9 cellular contexts compared by ENCODE assay signal in the genomic region with DNA sequence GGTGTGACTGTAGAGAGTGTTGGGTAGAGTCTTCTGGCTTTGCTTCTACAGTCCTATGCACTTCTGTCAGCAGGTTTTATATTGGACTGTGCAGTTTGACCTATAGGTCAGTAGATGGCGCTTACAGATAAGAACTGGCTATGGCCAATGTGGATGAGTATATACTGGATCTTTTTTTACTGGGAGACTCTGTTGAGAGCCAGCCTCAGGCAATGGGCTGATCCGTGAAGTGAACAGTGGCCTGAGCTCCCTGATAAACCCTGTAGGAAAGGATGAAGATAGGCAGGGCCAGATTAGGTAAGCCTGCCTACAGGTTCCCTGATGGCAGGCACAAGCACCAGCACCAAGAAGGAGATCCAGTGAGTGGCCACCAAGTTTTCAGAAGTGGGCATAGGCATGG.
DNase-seq lines count a peak whose midpoint lies in the region; ATAC-seq and TF ChIP-seq lines count a peak whose summit lies in the region.
"Had no signal": no experiment of that assay in that cellular context is flagged by ENCODE, and none has a peak within 500 bp of the region (broad histone marks: within the 10 kb centered on the region; RNA-seq: fewer than 3 reads in every experiment).

No MANE protein-coding gene starts in this region.

- no peak overlapping the region for H3K27ac Mint-ChIP-seq in immature natural killer cell
- H3K27ac Mint-ChIP-seq: activated naive CD8-positive, alpha-beta T cell had no signal

- H3K4me3 Mint-ChIP-seq in immature natural killer cell, result no peak overlapping the region
- H3K4me3 Mint-ChIP-seq: activated naive CD8-positive, alpha-beta T cell had no signal

- intact Hi-C loops in esophagus squamous epithelium (cut with DNase I), result no loop called here

- no peak overlapping the region for H3K4me3 ChIP-seq in GM12864 (ENCODE audit: low read depth, low read length)
- H3K4me3 ChIP-seq in esophagus squamous epithelium, result no peak overlapping the region

- 10 to 26% methylated on average over 2 of the region's 2 CpGs for WGBS in esophagus squamous epithelium, 2 donors

- ATAC-seq in GM21576 (IDR thresholded peaks at IDR 0.05; ENCODE audit: unreplicated experiment), result peak; percentile 97

- DNase-seq in GM12864 (ENCODE audit: low read depth) (no peak), HS-27A (ENCODE audit: low read depth) (peak; percentile 72), OCI-M1 (lab: John Stamatoyannopoulos, UW) (peak; percentile 80), esophagus squamous epithelium (lab: John Stamatoyannopoulos, UW) (no peak), non-pigmented ciliary epithelial cell (ENCODE audit: low read depth) (peak; percentile 46), NCI-H2107 (lab: John Stamatoyannopoulos, UW) (no peak), immature natural killer cell (no peak)

- H3K9me3 ChIP-seq in esophagus squamous epithelium, result no peaks in the 10 kb centered on the region

- H3K9me3 Mint-ChIP-seq in immature natural killer cell, result peaks cover 9 to 49% (median 17%) of the 10 kb centered on the region in 6 donors

- TF ChIP-seq CTCF in GM12864 (IDR thresholded peaks at IDR 0.05; ENCODE audit: low read depth, low read length, missing control alignments), result peak; percentile 66
- peak in 5 of 6 experiments; percentile 6 to 63 (median 43) for TF ChIP-seq CTCF in esophagus squamous epithelium (IDR thresholded peaks at IDR 0.05)

- H3K27me3 Mint-ChIP-seq in immature natural killer cell (ENCODE audit: low read depth in 3 of 3), result peaks cover 0 to 6% (median 2%) of the 10 kb centered on the region in 3 donors
- H3K27me3 Mint-ChIP-seq: activated naive CD8-positive, alpha-beta T cell had no signal

- H3K36me3 ChIP-seq in esophagus squamous epithelium, result no peaks in the 10 kb centered on the region

- no peak overlapping the region for H3K27ac ChIP-seq in esophagus squamous epithelium

- TF ChIP-seq POLR2A in esophagus squamous epithelium (IDR thresholded peaks at IDR 0.05), result no peak

- H3K4me1 ChIP-seq in esophagus squamous epithelium, result no peaks in the 10 kb centered on the region

- no peaks in the 10 kb centered on the region for H3K36me3 Mint-ChIP-seq in immature natural killer cell

- no peaks in the 10 kb centered on the region for H3K27me3 ChIP-seq in esophagus squamous epithelium

- H3K4me1 Mint-ChIP-seq in immature natural killer cell, result no peaks in the 10 kb centered on the region

Comparison
In these comparisons a context has a peak if more than half of its experiments do, and no peak if none do; other contexts are left out.
1. DNase-seq: peak in HS-27A (single experiment), OCI-M1 (single experiment) and non-pigmented ciliary epithelial cell (single experiment); none in GM12864 (single experiment), esophagus squamous epithelium (single experiment), NCI-H2107 (single experiment) and immature natural killer cell (0 of 3).